Comparison of ENCODE assay signal across 10 cellular contexts in the genomic region with DNA sequence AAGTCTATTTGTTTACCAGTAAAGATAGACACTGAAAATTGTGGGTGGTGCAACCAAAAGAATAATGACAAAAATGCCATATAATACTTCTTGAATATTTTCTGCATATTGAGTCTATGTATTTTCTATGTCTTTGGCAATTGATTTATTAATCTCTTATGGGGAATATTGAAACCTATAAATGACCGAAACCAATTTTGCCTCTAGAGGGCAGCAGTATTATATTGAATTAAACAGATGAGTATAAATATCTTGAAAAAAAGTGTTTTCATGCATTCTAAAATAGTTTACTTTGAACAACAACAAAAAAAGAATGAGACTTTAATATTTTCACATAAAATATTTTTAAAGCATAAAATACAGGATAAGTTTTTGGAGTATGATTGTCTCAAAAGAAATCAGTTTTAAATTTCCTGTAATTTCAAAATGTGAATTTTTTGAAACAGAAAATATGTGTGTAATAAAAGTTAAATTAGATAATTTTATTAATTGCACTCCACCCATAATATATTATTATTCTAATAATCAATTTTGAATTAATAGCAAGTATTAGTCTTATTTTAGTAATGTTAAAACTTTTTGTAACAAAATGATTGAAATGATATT. TPM values are rescaled to one million over a fixed set of nuclear protein-coding genes. Genes with fewer than 3 reads are reported as not detected.
DNase-seq lines count a peak whose midpoint lies in the region; ATAC-seq and TF ChIP-seq lines count a peak whose summit lies in the region.
"Had no signal": no experiment of that assay in that cellular context is flagged by ENCODE, and none has a peak within 500 bp of the region (broad histone marks: within the 10 kb centered on the region; RNA-seq: fewer than 3 reads in every experiment).

No MANE protein-coding gene starts in this region.

- no peak for ATAC-seq in CD8-positive, alpha-beta T cell
- no peak for ATAC-seq in body of pancreas
- no peak for ATAC-seq in GM18867 (IDR thresholded peaks at IDR 0.05; ENCODE audit: unreplicated experiment)
- ATAC-seq in stimulated activated naive B cell treated with anti-CD40 and anti-IgM and Interleukin-4, amounts not matched to agents 10 μg/mL and 1 μg/mL and 100 μg/mL, for 72 hours (replicated peaks), result no peak

- no peaks in the 10 kb centered on the region for H3K36me3 ChIP-seq in CD8-positive, alpha-beta T cell (ENCODE audit: insufficient read depth, low read length)
- H3K36me3 ChIP-seq in body of pancreas (replicated peaks in 1 of 2; ENCODE audit: insufficient read depth in 1 of 2, low read depth in 2 of 2) (no peaks in the 10 kb centered on the region), mesenchymal stem cell (ENCODE audit: control insufficient read depth in 1 of 2, insufficient read depth in 2 of 2, low read depth in 1 of 2, low read length in 2 of 2) (peaks cover 3 to 36% of the 10 kb centered on the region in 2 experiments)

- H3K18ac ChIP-seq in mesenchymal stem cell (ENCODE audit: low read depth in 1 of 2, low read length in 2 of 2), result no peak overlapping the region

- no peak overlapping the region for H2AK5ac ChIP-seq in mesenchymal stem cell (ENCODE audit: low read length, severe bottlenecking)

- peaks cover 2% of the 10 kb centered on the region for H3K9me3 Mint-ChIP-seq in CD8-positive, alpha-beta T cell
- peaks cover 9 to 10% of the 10 kb centered on the region in 2 donors for H3K9me3 Mint-ChIP-seq in stimulated activated naive B cell treated with anti-CD40 and anti-IgM and Interleukin-4, amounts not matched to agents 10 μg/mL and 1 μg/mL and 100 μg/mL, for 72 hours
- H3K9me3 Mint-ChIP-seq: central memory CD8-positive, alpha-beta T cell had no signal

- H3K36me3 Mint-ChIP-seq in CD8-positive, alpha-beta T cell, result no peaks in the 10 kb centered on the region
- H3K36me3 Mint-ChIP-seq in stimulated activated naive B cell treated with anti-CD40 and anti-IgM and Interleukin-4, amounts not matched to agents 10 μg/mL and 1 μg/mL and 100 μg/mL, for 72 hours, result peaks cover 1 to 3% of the 10 kb centered on the region in 2 donors

- H2BK5ac ChIP-seq in mesenchymal stem cell (ENCODE audit: low read depth, low read length, poor library complexity, severe bottlenecking), result no peak overlapping the region

- H3K79me1 ChIP-seq in mesenchymal stem cell (replicated peaks; ENCODE audit: low read length, poor library complexity, severe bottlenecking), result peaks cover 6% of the 10 kb centered on the region

- H4K91ac ChIP-seq in mesenchymal stem cell (ENCODE audit: low read length), result no peak overlapping the region

- intact Hi-C loops in CD8-positive, alpha-beta T cell (cut with DNase I, micrococcal nuclease), result no loop called here
- intact Hi-C loops in body of pancreas (cut with DNase I), result loop anchor here (5.0 to 10.0 kb wide), 2 partner anchors 79 to 347 kb away; no protein-coding TSS in a partner anchor

- no peak overlapping the region for H3K27ac ChIP-seq in CD8-positive, alpha-beta T cell (ENCODE audit: low read depth, low read length)
- H3K27ac ChIP-seq in body of pancreas (no peak overlapping the region), mesenchymal stem cell (ENCODE audit: low read length, poor library complexity, severe bottlenecking) (no peak overlapping the region)
- H3K27ac ChIP-seq: HL-60 had no signal

- TF ChIP-seq CTCF in CD8-positive, alpha-beta T cell (IDR thresholded peaks at IDR 0.05), result peak; percentile 23
- peak in 6 of 7 experiments; percentile 29 to 46 (median 36) for TF ChIP-seq CTCF in body of pancreas (IDR thresholded peaks at IDR 0.05)

- H3K4me1 ChIP-seq in CD8-positive, alpha-beta T cell (ENCODE audit: insufficient read depth, low read length), result no peaks in the 10 kb centered on the region
- H3K4me1 ChIP-seq in body of pancreas (no peaks in the 10 kb centered on the region), mesenchymal stem cell (ENCODE audit: control insufficient read depth, insufficient read depth, low read depth, low read length) (peaks cover 1% of the 10 kb centered on the region)

- CTCF ChIA-PET in CD8-positive, alpha-beta T cell (lab: Charles Lee), result no interaction called here

- no peak overlapping the region for H2BK120ac ChIP-seq in mesenchymal stem cell (ENCODE audit: low read depth, low read length)

- H2AFZ ChIP-seq in mesenchymal stem cell (ENCODE audit: low read depth, low read length), result no peak overlapping the region

- H3K9ac ChIP-seq in mesenchymal stem cell (ENCODE audit: low read length), result no peak overlapping the region

- H3K23ac ChIP-seq in mesenchymal stem cell (ENCODE audit: low read length in 2 of 2), result no peak overlapping the region

- H3K4me2 ChIP-seq in mesenchymal stem cell (ENCODE audit: low read length, poor library complexity, severe bottlenecking), result no peak overlapping the region

- no peak for DNase-seq in CD8-positive, alpha-beta T cell
- DNase-seq in HT-29 (ENCODE audit: low spot score), result peak; percentile 51
- no peak for DNase-seq in body of pancreas
- peak; percentile 43 for DNase-seq in mesenchymal stem cell
- DNase-seq in NCI-H2029 treated with DMSO at 0.1 percent for 48 hours (lab: John Stamatoyannopoulos, UW), result no peak
- DNase-seq in anterior cingulate cortex (lab: John Stamatoyannopoulos, UW), result no peak
- DNase-seq in stimulated activated naive B cell treated with anti-CD40 and anti-IgM and Interleukin-4, amounts not matched to agents 10 μg/mL and 1 μg/mL and 100 μg/mL, for 72 hours, result no peak

- no peak overlapping the region for H2BK15ac ChIP-seq in mesenchymal stem cell (ENCODE audit: low read depth, poor library complexity, severe bottlenecking)

- no peak overlapping the region for H3K4me3 ChIP-seq in CD8-positive, alpha-beta T cell (ENCODE audit: low read depth, low read length)
- H3K4me3 ChIP-seq in body of pancreas (no peak overlapping the region), mesenchymal stem cell (ENCODE audit: insufficient read depth in 1 of 2, low read depth in 1 of 2, low read length in 2 of 2) (no peak overlapping the region)

- no peak for TF ChIP-seq POLR2A in body of pancreas (IDR thresholded peaks at IDR 0.05)

- no peaks in the 10 kb centered on the region for H3K4me1 Mint-ChIP-seq in CD8-positive, alpha-beta T cell (ENCODE audit: low read depth)
- H3K4me1 Mint-ChIP-seq in stimulated activated naive B cell treated with anti-CD40 and anti-IgM and Interleukin-4, amounts not matched to agents 10 μg/mL and 1 μg/mL and 100 μg/mL, for 72 hours, result no peaks in the 10 kb centered on the region
- H3K4me1 Mint-ChIP-seq: central memory CD8-positive, alpha-beta T cell had no signal

- POLR2A ChIA-PET in CD8-positive, alpha-beta T cell (lab: Charles Lee), result no interaction called here

- H2BK12ac ChIP-seq in mesenchymal stem cell (ENCODE audit: low read length in 2 of 2), result no peak overlapping the region

- 6 to 13% methylated on average over 1 of the region's 1 CpG for WGBS in body of pancreas, 2 donors
- WGBS in mesenchymal stem cell, result no CpG with 5 or more reads among the region's 1 CpG

- no peaks in the 10 kb centered on the region for H3K27me3 ChIP-seq in CD8-positive, alpha-beta T cell (ENCODE audit: insufficient read depth, low read length)
- H3K27me3 ChIP-seq in body of pancreas (no peaks in the 10 kb centered on the region), mesenchymal stem cell (ENCODE audit: control insufficient read depth in 1 of 2, insufficient read depth in 1 of 2, low read length in 2 of 2) (no peaks in the 10 kb centered on the region)

- no peak overlapping the region for H4K8ac ChIP-seq in mesenchymal stem cell (ENCODE audit: low read length)

- H3K4me3 Mint-ChIP-seq in CD8-positive, alpha-beta T cell, result no peak overlapping the region
- no peak overlapping the region for H3K4me3 Mint-ChIP-seq in stimulated activated naive B cell treated with anti-CD40 and anti-IgM and Interleukin-4, amounts not matched to agents 10 μg/mL and 1 μg/mL and 100 μg/mL, for 72 hours
- H3K4me3 Mint-ChIP-seq: central memory CD8-positive, alpha-beta T cell had no signal

- H3K9me3 ChIP-seq in CD8-positive, alpha-beta T cell (ENCODE audit: low read length), result no peaks in the 10 kb centered on the region
- H3K9me3 ChIP-seq in body of pancreas (no peaks in the 10 kb centered on the region), mesenchymal stem cell (ENCODE audit: control insufficient read depth, low read length) (peaks cover 12% of the 10 kb centered on the region)

- no peak overlapping the region for H3K27ac Mint-ChIP-seq in CD8-positive, alpha-beta T cell
- no peak overlapping the region for H3K27ac Mint-ChIP-seq in stimulated activated naive B cell treated with anti-CD40 and anti-IgM and Interleukin-4, amounts not matched to agents 10 μg/mL and 1 μg/mL and 100 μg/mL, for 72 hours

- no peak overlapping the region for H3K4ac ChIP-seq in mesenchymal stem cell (ENCODE audit: low read depth in 1 of 2, low read length in 2 of 2)

- peaks cover 2% of the 10 kb centered on the region for H3K27me3 Mint-ChIP-seq in CD8-positive, alpha-beta T cell (ENCODE audit: low read depth)
- no peaks in the 10 kb centered on the region for H3K27me3 Mint-ChIP-seq in stimulated activated naive B cell treated with anti-CD40 and anti-IgM and Interleukin-4, amounts not matched to agents 10 μg/mL and 1 μg/mL and 100 μg/mL, for 72 hours
- H3K27me3 Mint-ChIP-seq: central memory CD8-positive, alpha-beta T cell had no signal

- no peak overlapping the region for H3K14ac ChIP-seq in mesenchymal stem cell (ENCODE audit: low read length in 2 of 2)

RNA-seq across cellular contexts. Expression of a gene that starts 49.9 kb away (rescaled TPM):
- total RNA-seq in CD8-positive, alpha-beta T cell, result under 1 TPM; 0.19 TPM
- total RNA-seq in HT-29 (2014; rRNA removed; shearing (Covaris generic)), result not detected in 2 replicates
- 10 to 100 TPM; 11.4 to 14.8 TPM for total RNA-seq in body of pancreas
- polyA plus RNA-seq in mesenchymal stem cell (2013, experiment 1 of 2), result 3.4 TPM
- 3.4 TPM for polyA plus RNA-seq in mesenchymal stem cell (2013, experiment 2 of 2)

RNA-seq across cellular contexts. Expression of a gene that starts 56.3 kb away (rescaled TPM):
- not detected for total RNA-seq in CD8-positive, alpha-beta T cell
- total RNA-seq in HT-29 (2014; rRNA removed; shearing (Covaris generic)), result 30.4 and 38.4 TPM in 2 replicates
- 10 to 100 TPM; 21.1 to 54.2 TPM for total RNA-seq in body of pancreas
- polyA plus RNA-seq in mesenchymal stem cell (2013, experiment 1 of 2), result 486 TPM
- polyA plus RNA-seq in mesenchymal stem cell (2013, experiment 2 of 2), result 510 TPM

Comparison
In these comparisons a context has a peak if more than half of its experiments do, and no peak if none do; other contexts are left out.
1. DNase-seq: peak in HT-29 (single experiment) and mesenchymal stem cell (single experiment); none in CD8-positive, alpha-beta T cell (0 of 7), body of pancreas (0 of 4), NCI-H2029 treated with DMSO at 0.1 percent for 48 hours (single experiment), anterior cingulate cortex (0 of 58) and stimulated activated naive B cell treated with anti-CD40 and anti-IgM and Interleukin-4, amounts not matched to agents 10 μg/mL and 1 μg/mL and 100 μg/mL, for 72 hours (single experiment).
2. RNA of a gene that starts 49.9 kb away (total RNA-seq): 11.4 to 14.8 TPM in body of pancreas; 0.19 TPM in CD8-positive, alpha-beta T cell and not detected in HT-29; every median in the first group is over 10 times any median in the second.
3. RNA of a gene that starts 56.3 kb away (total RNA-seq): 21.1 to 54.2 TPM in body of pancreas and 30.4 to 38.4 TPM in HT-29; not detected in CD8-positive, alpha-beta T cell; every median in the first group is over 10 times any median in the second.